In the genomic region with DNA sequence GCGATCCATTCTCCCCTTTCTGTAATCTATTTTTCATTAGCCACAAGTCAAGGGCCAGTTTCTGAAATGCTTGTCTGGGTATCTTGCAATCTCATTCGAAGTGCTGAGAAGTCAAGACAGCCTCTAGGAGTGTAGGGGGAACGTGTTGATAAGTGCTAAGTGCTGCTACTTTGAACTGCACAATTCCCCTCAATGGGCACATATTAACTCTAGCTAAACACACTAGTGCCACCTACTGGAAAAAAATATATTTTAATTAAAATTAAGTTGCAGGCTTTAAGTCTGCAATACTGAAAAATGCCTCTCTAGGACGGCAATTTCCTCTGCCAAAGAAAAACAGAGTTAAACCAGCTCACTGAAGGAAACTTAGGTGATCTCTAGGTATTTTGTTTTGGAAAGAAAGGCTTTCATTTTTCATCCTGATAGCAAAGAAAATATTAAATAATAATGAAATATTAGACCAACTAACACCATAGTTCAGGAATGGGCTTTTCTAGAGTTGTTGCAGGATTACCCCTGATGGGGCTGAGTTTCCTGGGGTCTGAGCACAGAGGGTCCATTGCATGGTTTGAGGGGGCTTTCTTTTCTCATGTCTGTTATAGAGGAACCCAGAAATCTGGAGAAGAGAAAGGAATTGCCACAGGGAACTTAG, we compare ENCODE assay signal across 8 cellular contexts.
A peak's percentile ranks its signal among the peaks of the same experiment; 100 is the strongest.
DNase-seq lines count a peak whose midpoint lies in the region; ATAC-seq, FAIRE-seq and TF ChIP-seq lines count a peak whose summit lies in the region.

No MANE protein-coding gene starts in this region.

- CTCF ChIA-PET in activated CD8-positive, alpha-beta T cell treated with anti-CD3 and anti-CD28 coated beads for 36 hours (lab: Charles Lee): interaction anchor here (0.6 to 5.8 kb wide), 16 partner anchors 12 to 562 kb away, joined by 3 to 40 read pairs (median 4); no protein-coding TSS in a partner anchor

- intact Hi-C loops in activated CD8-positive, alpha-beta T cell treated with anti-CD3 and anti-CD28 coated beads for 36 hours (cut with micrococcal nuclease): loop anchor here (2.0 kb wide), 1 partner anchor 409 kb away; no protein-coding TSS in a partner anchor
- intact Hi-C loops in left cardiac atrium (cut with DNase I): loop anchor here (2.0 to 10.0 kb wide), 5 partner anchors 311 to 539 kb away; a partner anchor contains a TSS

- ATAC-seq in HG02981 (IDR thresholded peaks at IDR 0.05; ENCODE audit: unreplicated experiment) (peak; percentile 64), left cardiac atrium (peak; percentile 87 to 90)
- peak; percentile 61 for ATAC-seq in activated CD8-positive, alpha-beta T cell treated with anti-CD3 and anti-CD28 coated beads for 36 hours

- peak; percentile 38 for TF ChIP-seq CTCF in GM10266 (IDR thresholded peaks at IDR 0.05; ENCODE audit: control insufficient read depth, insufficient read depth, low read depth, missing control alignments)
- TF ChIP-seq CTCF in activated CD8-positive, alpha-beta T cell treated with anti-CD3 and anti-CD28 coated beads for 36 hours (IDR thresholded peaks at IDR 0.05): peak; percentile 79
- peak; percentile 37 for TF ChIP-seq CTCF in retinal pigment epithelial cell (conservative IDR thresholded peaks at IDR 0.05; ENCODE audit: low read depth, low read length)

- FAIRE-seq in A204.1 (lab: Jason Lieb, UNC): peak; percentile 93

- DNase-seq in GM10266 (ENCODE audit: extremely low spot score) (peak; percentile 45), NCI-H2227 treated with DMSO at 0.1 percent for 48 hours (lab: John Stamatoyannopoulos, UW) (peak; percentile 37), left cardiac atrium (no peak), retinal pigment epithelial cell (ENCODE audit: low read depth) (no peak)
- no peak for DNase-seq in activated CD8-positive, alpha-beta T cell treated with anti-CD3 and anti-CD28 coated beads for 36 hours
- no peak for DNase-seq in activated CD8-positive, alpha-beta memory T cell treated with anti-CD3 and anti-CD28 coated beads, Interleukin-2, amount 50 U/mL, for 4 hours

- no peak overlapping the region for H3K4me3 ChIP-seq in retinal pigment epithelial cell (ENCODE audit: low read length)

- H3K9me3 Mint-ChIP-seq in activated CD8-positive, alpha-beta T cell treated with anti-CD3 and anti-CD28 coated beads for 36 hours: no peaks in the 10 kb centered on the region

- POLR2A ChIA-PET in activated CD8-positive, alpha-beta T cell treated with anti-CD3 and anti-CD28 coated beads for 36 hours (lab: Charles Lee): no interaction called here

- H3K36me3 Mint-ChIP-seq in activated CD8-positive, alpha-beta T cell treated with anti-CD3 and anti-CD28 coated beads for 36 hours (ENCODE audit: low read depth): no peaks in the 10 kb centered on the region

- H3K4me1 Mint-ChIP-seq in activated CD8-positive, alpha-beta T cell treated with anti-CD3 and anti-CD28 coated beads for 36 hours (ENCODE audit: low read depth): no peaks in the 10 kb centered on the region

- no peak overlapping the region for H3K27ac Mint-ChIP-seq in activated CD8-positive, alpha-beta T cell treated with anti-CD3 and anti-CD28 coated beads for 36 hours

- H3K4me3 Mint-ChIP-seq in activated CD8-positive, alpha-beta T cell treated with anti-CD3 and anti-CD28 coated beads for 36 hours: no peak overlapping the region

- no peaks in the 10 kb centered on the region for H3K27me3 Mint-ChIP-seq in activated CD8-positive, alpha-beta T cell treated with anti-CD3 and anti-CD28 coated beads for 36 hours

Comparison
In these comparisons a context has a peak if more than half of its experiments do, and no peak if none do; other contexts are left out.
1. DNase-seq: peak in GM10266 (single experiment) and NCI-H2227 treated with DMSO at 0.1 percent for 48 hours (single experiment); none in activated CD8-positive, alpha-beta T cell treated with anti-CD3 and anti-CD28 coated beads for 36 hours (single experiment), left cardiac atrium (single experiment), retinal pigment epithelial cell (single experiment) and activated CD8-positive, alpha-beta memory T cell treated with anti-CD3 and anti-CD28 coated beads, Interleukin-2, amount 50 U/mL, for 4 hours (single experiment).
2. Peak in every context shown above with its lines, with median percentiles within 50 percentile points of each other: CTCF ChIP-seq and ATAC-seq.